Comparison of ENCODE assay signal across 11 cellular contexts in genomic region chr15:69794643-69795461, GRCh38.
DNase-seq lines count a peak whose midpoint lies in the region; ATAC-seq and TF ChIP-seq lines count a peak whose summit lies in the region.
"Had no signal": no experiment of that assay in that cellular context is flagged by ENCODE, and none has a peak within 500 bp of the region (broad histone marks: within the 10 kb centered on the region; RNA-seq: fewer than 3 reads in every experiment).

No MANE protein-coding gene starts in this region.

- peak overlapping the region; percentile 28; the same call in 1 of the 2 replicates for H3K27ac ChIP-seq in RWPE1
- H3K27ac ChIP-seq: C4-2B, SJCRH30 had no signal

- CTCF ChIA-PET in RWPE1 (lab: Yijun Ruan, JAX) = interaction anchor here (0.6 kb wide), 1 partner anchor 1491 kb away, joined by 3 read pairs; no protein-coding TSS in a partner anchor

- POLR2A ChIA-PET in RWPE1 (lab: Yijun Ruan, JAX; ENCODE audit: low non-redundant PET) = no interaction called here

- no peak for TF ChIP-seq CTCF in RWPE1 (conservative IDR thresholded peaks at IDR 0.05; ENCODE audit: low read depth)
- no peak for TF ChIP-seq CTCF in fibroblast of villous mesenchyme (IDR thresholded peaks at IDR 0.05; ENCODE audit: insufficient read depth, low read depth, low read length)
- TF ChIP-seq CTCF in omental fat pad (IDR thresholded peaks at IDR 0.05) = no peak

- ATAC-seq in omental fat pad (ENCODE audit: low FRiP score) = peak; percentile 49
- ATAC-seq: activated T-cell treated with anti-CD3 and anti-CD28 coated beads, Interleukin-2, amount 50 U/mL, for 4 hours had no signal

- DNase-seq in AG08396 (ENCODE audit: low spot score) (peak; percentile 40), RWPE1 (ENCODE audit: low spot score) (peak; percentile 43), fibroblast of villous mesenchyme (ENCODE audit: low read depth) (peak; percentile 16), omental fat pad (ENCODE audit: low spot score) (no peak), NK-92 (lab: John Stamatoyannopoulos, UW; ENCODE audit: unreplicated experiment) (no peak), T-helper 2 cell (no peak), NCI-H1048 (lab: John Stamatoyannopoulos, UW) (no peak)
- DNase-seq in activated CD4-positive, alpha-beta T cell treated with anti-CD3 and anti-CD28 coated beads for 1 hour = no peak
- DNase-seq: activated T-cell treated with anti-CD3 and anti-CD28 coated beads, Interleukin-2, amount 50 U/mL, for 4 hours; SJCRH30 had no signal

- H3K4me3 ChIP-seq in fibroblast of villous mesenchyme (ENCODE audit: low read depth, low read length) = no peak overlapping the region
- H3K4me3 ChIP-seq: SJCRH30 had no signal

Comparison
In these comparisons a context has a peak if more than half of its experiments do, and no peak if none do; other contexts are left out.
1. DNase-seq: peak in AG08396 (single experiment), RWPE1 (single experiment) and fibroblast of villous mesenchyme (single experiment); none in omental fat pad (single experiment), NK-92 (single experiment), T-helper 2 cell (0 of 5), NCI-H1048 (single experiment) and activated CD4-positive, alpha-beta T cell treated with anti-CD3 and anti-CD28 coated beads for 1 hour (single experiment).